ENCODE assay signal across 28 cellular contexts in genomic region chr18:64132871-64133270, GRCh38. TPM values are rescaled to one million over a fixed set of nuclear protein-coding genes. Genes with fewer than 3 reads are reported as not detected.
"Had no signal": no experiment of that assay in that cellular context is flagged by ENCODE, and none has a peak within 500 bp of the region (broad histone marks: within the 10 kb centered on the region; RNA-seq: fewer than 3 reads in every experiment).

No MANE protein-coding gene starts in this region.

- H3K4me3 ChIP-seq: left ventricle myocardium inferior, psoas muscle, right atrium auricular region, tibial artery had no signal

- H3K4me1 ChIP-seq: left ventricle myocardium inferior, psoas muscle, right atrium auricular region, tibial artery had no signal

- H3K36me3 ChIP-seq: left ventricle myocardium inferior, right atrium auricular region, tibial artery had no signal

- H3K27me3 ChIP-seq: right atrium auricular region, tibial artery had no signal

- DNase-seq: activated CD4-positive, alpha-beta T cell treated with anti-CD3 and anti-CD28 coated beads for 1 hour; activated CD4-positive, alpha-beta T cell treated with anti-CD3 and anti-CD28 coated beads, Interleukin-2, amount 50 U/mL, for 1 hour; activated CD8-positive, alpha-beta T cell treated with anti-CD3 and anti-CD28 coated beads, Interleukin-2, amount 10 ng/mL, durations not matched to agents 7 days and 5 days; activated gamma-delta T cell treated with Interleukin-2 at 50 U/mL for 16 hours; activated T-cell treated with anti-CD3 and anti-CD28 coated beads, Interleukin-2, amount 50 U/mL, for 1 hour; aorta; effector memory CD4-positive, alpha-beta T cell; foreskin melanocyte; hippocampal formation; left ventricle myocardium inferior; natural killer cell; psoas muscle; stimulated activated CD4-positive, alpha-beta T cell treated with anti-CD3 and anti-CD28 coated beads, Interleukin-12 subunit alpha, Interleukin-12 subunit beta, amount 100 ng/mL, for 4 hours; stimulated activated CD4-positive, alpha-beta T cell treated with anti-CD3 and anti-CD28 coated beads, Interleukin-4, amount 100 ng/mL, for 4 hours; tibial artery had no signal

- ATAC-seq: activated CD8-positive, alpha-beta T cell treated with anti-CD3 and anti-CD28 coated beads, Interleukin-2, amount 10 ng/mL, durations not matched to agents 7 days and 5 days; activated naive CD4-positive, alpha-beta T cell treated with anti-CD3 and anti-CD28 coated beads, Interleukin-2, amount 50 U/mL, for 72 hours; esophagus mucosa; natural killer cell; psoas muscle had no signal

- FAIRE-seq: colon, endothelial cell of umbilical vein, urothelium cell line had no signal

- H3K27ac ChIP-seq: left ventricle myocardium inferior, psoas muscle, right atrium auricular region, tibial artery, VCaP had no signal

- H3K9me3 ChIP-seq: left ventricle myocardium inferior, psoas muscle, right atrium auricular region, tibial artery had no signal

RNA-seq across cellular contexts. Expression of gene LINC00305, which starts 16.0 kb away (rescaled TPM):
- total RNA-seq: activated CD8-positive, alpha-beta T cell treated with anti-CD3 and anti-CD28 coated beads, Interleukin-2, amount 10 ng/mL, durations not matched to agents 7 days and 5 days; activated naive CD4-positive, alpha-beta T cell treated with anti-CD3 and anti-CD28 coated beads, Interleukin-2, amount 50 U/mL, for 72 hours; aorta; cardiac septum; dermis microvascular lymphatic vessel endothelial cell; endothelial cell of umbilical vein; esophagus mucosa; left ventricle myocardium inferior; mesothelial cell of epicardium; natural killer cell; osteocyte; psoas muscle; right atrium auricular region; T-helper 2 cell treated with Interferon-gamma antibody and Interleukin-4, amounts not matched to agents 100 ng/mL and 5 ng/mL, for 36 hours had no signal
- polyA plus RNA-seq: adipose tissue, aorta, endothelial cell of umbilical vein, psoas muscle had no signal
